ENCODE assay signal across 8 cellular contexts in genomic region chr3:121749276-121750086, GRCh38. TPM values are rescaled to one million over a fixed set of nuclear protein-coding genes. Genes with fewer than 3 reads are reported as not detected.
A peak's percentile ranks its signal among the peaks of the same experiment; 100 is the strongest.
DNase-seq lines count a peak whose midpoint lies in the region; ATAC-seq and TF ChIP-seq lines count a peak whose summit lies in the region.

GOLGB1 (minus strand) TSS chr3:121749741; CDS start chr3:121730971, 18,770 bp downstream.

- peak within 1 kb of the TSS; percentile 71 to 98 (median 84) for H3K4me3 ChIP-seq in BLaER1 treated with 17β-estradiol and CSF1 and Interleukin-3, amounts not matched to agents 10 nM and 100 nM
- H3K4me3 ChIP-seq in coronary artery = peak within 1 kb of the TSS; percentile 91

- ATAC-seq in GM19328 (IDR thresholded peaks at IDR 0.05; ENCODE audit: unreplicated experiment) = peak; percentile 99
- peak; percentile 98 for ATAC-seq in HG03469 (IDR thresholded peaks at IDR 0.05; ENCODE audit: unreplicated experiment)
- peak; percentile 92 for ATAC-seq in left colon

- H3K27me3 ChIP-seq in BLaER1 treated with 17β-estradiol and CSF1 and Interleukin-3, amounts not matched to agents 10 nM and 100 nM = no peaks in the 10 kb centered on the region

- peaks cover 0 to 22% (median 4%) of the 10 kb centered on the region in 11 experiments; a peak in 7 of 22 replicates for H4K20me1 ChIP-seq in BLaER1 treated with 17β-estradiol and CSF1 and Interleukin-3, amounts not matched to agents 10 nM and 100 nM

- DNase-seq in NCI-H526 (lab: John Stamatoyannopoulos, UW) = peak; percentile 99 to 100
- peak; percentile 94 for DNase-seq in activated CD4-positive, alpha-beta T cell treated with anti-CD3 and anti-CD28 coated beads for 48 hours
- DNase-seq in coronary artery (ENCODE audit: low spot score) = peak; percentile 98
- peak; percentile 93 to 97 for DNase-seq in left colon
- DNase-seq in stimulated activated CD4-positive, alpha-beta T cell treated with anti-CD3 and anti-CD28 coated beads, Interleukin-1b, Interleukin-23, amount 100 ng/mL, for 48 hours = peak; percentile 92

- H3K36me3 ChIP-seq in BLaER1 treated with 17β-estradiol and CSF1 and Interleukin-3, amounts not matched to agents 10 nM and 100 nM = no peaks in the 10 kb centered on the region; a peak in 2 of 22 replicates

- no peaks in the 10 kb centered on the region for H3K9me3 ChIP-seq in BLaER1 treated with 17β-estradiol and CSF1 and Interleukin-3, amounts not matched to agents 10 nM and 100 nM (replicated peaks in 1 of 11)

- TF ChIP-seq CTCF in coronary artery (IDR thresholded peaks at IDR 0.05) = no peak

- H3K9ac ChIP-seq in BLaER1 treated with 17β-estradiol and CSF1 and Interleukin-3, amounts not matched to agents 10 nM and 100 nM = peak within 1 kb of the TSS; percentile 81 to 96 (median 87)

- intact Hi-C loops in left colon (cut with DNase I, micrococcal nuclease) = no loop called here

- peak within 1 kb of the TSS; percentile 72 to 95 (median 80) for H3K27ac ChIP-seq in BLaER1 treated with 17β-estradiol and CSF1 and Interleukin-3, amounts not matched to agents 10 nM and 100 nM
- peak within 1 kb of the TSS; percentile 91 to 96 for H3K27ac ChIP-seq in coronary artery

- H3K4me1 ChIP-seq in BLaER1 treated with 17β-estradiol and CSF1 and Interleukin-3, amounts not matched to agents 10 nM and 100 nM = peaks cover 15 to 23% (median 20%) of the 10 kb centered on the region in 10 experiments

- peak within 1 kb of the TSS; percentile 84 to 98 (median 94) for H3K4me2 ChIP-seq in BLaER1 treated with 17β-estradiol and CSF1 and Interleukin-3, amounts not matched to agents 10 nM and 100 nM

RNA-seq across cellular contexts. Expression of gene GOLGB1, which starts in this region (rescaled TPM):
- 10 to 100 TPM; 69.9 to 72.6 TPM for total RNA-seq in left colon

Comparison
In these comparisons a context has a peak if more than half of its experiments do, and no peak if none do; other contexts are left out.
1. Peak in every context shown above with its lines: DNase-seq, ATAC-seq, H3K4me3 ChIP-seq and H3K27ac ChIP-seq.